In genomic region chr5:58615931-58616330, GRCh38 we compare ENCODE assay signal across 30 cellular contexts. TPM values are rescaled to one million over a fixed set of nuclear protein-coding genes. Genes with fewer than 3 reads are reported as not detected.
"Had no signal": no experiment of that assay in that cellular context is flagged by ENCODE, and none has a peak within 500 bp of the region (broad histone marks: within the 10 kb centered on the region; RNA-seq: fewer than 3 reads in every experiment).

No MANE protein-coding gene starts in this region.

- ATAC-seq: Panc1, Right ventricle myocardium inferior, SK-N-SH treated with all-trans-retinoic acid at 6 μM for 48 hours had no signal

- DNase-seq: Karpas-422, KBM-7, MM.1S, NCI-H1092, NCI-H1105, NCI-H1417 treated with DMSO at 0.1 percent for 48 hours, NCI-H1436 treated with DMSO at 0.1 percent for 48 hours, NCI-H1694 treated with DMSO at 0.1 percent for 48 hours, NCI-H187 treated with DMSO at 0.1 percent for 48 hours, NCI-H2029, NCI-H2081, NCI-H2171 treated with DMSO at 0.1 percent for 48 hours, NCI-H2227 treated with DMSO at 0.1 percent for 48 hours, NCI-H345, NCI-H446, NCI-H510A treated with DMSO at 0.1 percent for 48 hours, NCI-H524 treated with DMSO at 0.1 percent for 48 hours, NCI-H526 treated with DMSO at 0.1 percent for 48 hours, NCI-H774, PC-9, SHP77, SIG-M5, SJCRH30 had no signal

RNA-seq across cellular contexts. Expression of gene RAB3C, which starts 33.1 kb away (rescaled TPM):
- total RNA-seq: LHCN-M2, MCF 10A, OCI-LY7, PC-9, RPMI7951, SJCRH30 had no signal
